10 cellular contexts compared by ENCODE assay signal in genomic region chr3:102715030-102715697, GRCh38.
DNase-seq lines count a peak whose midpoint lies in the region; ATAC-seq and TF ChIP-seq lines count a peak whose summit lies in the region.
"Had no signal": no experiment of that assay in that cellular context is flagged by ENCODE, and none has a peak within 500 bp of the region (broad histone marks: within the 10 kb centered on the region; RNA-seq: fewer than 3 reads in every experiment).

No MANE protein-coding gene starts in this region.

- no peaks in the 10 kb centered on the region for H3K9me3 Mint-ChIP-seq in activated T-cell treated with anti-CD3 and anti-CD28 coated beads, Interleukin-2, amount 50 U/mL, for 72 hours
- H3K9me3 Mint-ChIP-seq in progenitor cell of endocrine pancreas (ENCODE audit: low read depth): no peaks in the 10 kb centered on the region

- no peak overlapping the region for H3K27ac Mint-ChIP-seq in activated T-cell treated with anti-CD3 and anti-CD28 coated beads, Interleukin-2, amount 50 U/mL, for 72 hours
- H3K27ac Mint-ChIP-seq in progenitor cell of endocrine pancreas: no peak overlapping the region
- H3K27ac Mint-ChIP-seq: B cell had no signal

- peak; percentile 78 to 81 for ATAC-seq in activated T-cell treated with anti-CD3 and anti-CD28 coated beads, Interleukin-2, amount 50 U/mL, for 72 hours (replicated peaks in 1 of 2)
- ATAC-seq in HG02885 (IDR thresholded peaks at IDR 0.05; ENCODE audit: poor library complexity, unreplicated experiment): peak; percentile 97
- peak; percentile 63 for ATAC-seq in stimulated activated naive CD8-positive, alpha-beta T cell treated with anti-CD3 and anti-CD28 coated beads, Interleukin-15, Interleukin-2, amounts not matched to agents 100 U/mL and 50 U/mL, for 24 hours

- peak overlapping the region; percentile 16 to 36 for H3K4me3 Mint-ChIP-seq in activated T-cell treated with anti-CD3 and anti-CD28 coated beads, Interleukin-2, amount 50 U/mL, for 72 hours
- no peak overlapping the region for H3K4me3 Mint-ChIP-seq in progenitor cell of endocrine pancreas (ENCODE audit: low read depth)
- H3K4me3 Mint-ChIP-seq: B cell had no signal

- H3K36me3 Mint-ChIP-seq in activated T-cell treated with anti-CD3 and anti-CD28 coated beads, Interleukin-2, amount 50 U/mL, for 72 hours (ENCODE audit: insufficient read depth in 2 of 2): no peaks in the 10 kb centered on the region
- no peaks in the 10 kb centered on the region for H3K36me3 Mint-ChIP-seq in progenitor cell of endocrine pancreas (ENCODE audit: insufficient read depth)

- peaks cover 21% of the 10 kb centered on the region for H3K27me3 Mint-ChIP-seq in activated T-cell treated with anti-CD3 and anti-CD28 coated beads, Interleukin-2, amount 50 U/mL, for 72 hours (ENCODE audit: low read depth)
- H3K27me3 Mint-ChIP-seq in progenitor cell of endocrine pancreas: no peaks in the 10 kb centered on the region

- peaks cover 18% of the 10 kb centered on the region for H3K4me1 Mint-ChIP-seq in activated T-cell treated with anti-CD3 and anti-CD28 coated beads, Interleukin-2, amount 50 U/mL, for 72 hours (ENCODE audit: low read depth)
- no peaks in the 10 kb centered on the region for H3K4me1 Mint-ChIP-seq in progenitor cell of endocrine pancreas (ENCODE audit: low read depth)
- H3K4me1 Mint-ChIP-seq: B cell had no signal

- no peak for TF ChIP-seq CTCF in progenitor cell of endocrine pancreas (IDR thresholded peaks at IDR 0.05; ENCODE audit: unreplicated experiment)

- DNase-seq in activated T-cell treated with anti-CD3 and anti-CD28 coated beads, Interleukin-2, amount 50 U/mL, for 72 hours: peak; percentile 3 to 10
- DNase-seq in activated T-cell treated with anti-CD3 and anti-CD28 coated beads, Interleukin-2, amount 50 U/mL, for 48 hours: no peak
- DNase-seq in NCI-H226 (peak; percentile 75), iPS-NIHi7 (ENCODE audit: extremely low spot score) (no peak), progenitor cell of endocrine pancreas (ENCODE audit: low spot score, unreplicated experiment) (no peak), NCI-H1105 treated with DMSO at 0.1 percent for 48 hours (lab: John Stamatoyannopoulos, UW) (no peak)
- no peak for DNase-seq in stimulated activated naive CD8-positive, alpha-beta T cell treated with anti-CD3 and anti-CD28 coated beads, Interleukin-15, Interleukin-2, amounts not matched to agents 100 U/mL and 50 U/mL, for 24 hours
- DNase-seq: effector CD8-positive, alpha-beta T cell had no signal

Comparison
In these comparisons a context has a peak if more than half of its experiments do, and no peak if none do; other contexts are left out.
1. DNase-seq: peak in activated T-cell treated with anti-CD3 and anti-CD28 coated beads, Interleukin-2, amount 50 U/mL, for 72 hours (2 of 2) and NCI-H226 (single experiment); none in activated T-cell treated with anti-CD3 and anti-CD28 coated beads, Interleukin-2, amount 50 U/mL, for 48 hours (0 of 2), stimulated activated naive CD8-positive, alpha-beta T cell treated with anti-CD3 and anti-CD28 coated beads, Interleukin-15, Interleukin-2, amounts not matched to agents 100 U/mL and 50 U/mL, for 24 hours (single experiment), iPS-NIHi7 (single experiment), progenitor cell of endocrine pancreas (single experiment) and NCI-H1105 treated with DMSO at 0.1 percent for 48 hours (single experiment).
2. Peak in every context shown above with its lines, with median percentiles within 50 percentile points of each other: ATAC-seq.